ENCODE assay signal across 18 cellular contexts in the genomic region with DNA sequence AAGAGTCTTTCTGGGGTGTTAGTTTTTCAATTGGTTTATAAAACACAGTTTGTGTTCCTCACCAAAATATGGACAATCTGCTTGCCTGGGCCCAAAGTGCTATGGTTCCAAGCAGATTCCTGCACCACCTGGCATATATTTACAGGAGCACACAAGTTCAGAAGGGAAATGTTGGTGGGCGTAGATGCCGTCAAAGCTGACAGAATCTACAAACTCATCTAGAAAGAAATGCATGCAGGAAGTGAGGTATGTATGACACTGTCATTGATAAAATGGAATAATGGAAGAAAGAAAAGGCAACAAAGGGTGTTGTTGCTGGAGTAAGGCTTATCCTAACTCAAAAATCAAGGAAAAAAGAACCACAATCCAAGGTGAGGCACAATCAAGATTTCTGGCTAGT.
DNase-seq lines count a peak whose midpoint lies in the region; ATAC-seq and TF ChIP-seq lines count a peak whose summit lies in the region.
"Had no signal": no experiment of that assay in that cellular context is flagged by ENCODE, and none has a peak within 500 bp of the region (broad histone marks: within the 10 kb centered on the region; RNA-seq: fewer than 3 reads in every experiment).

No MANE protein-coding gene starts in this region.

- H3K79me2 ChIP-seq in neural progenitor cell (ENCODE audit: low read depth) (no peaks in the 10 kb centered on the region), PC-9 (ENCODE audit: low read depth) (no peaks in the 10 kb centered on the region)

- H3K4me3 Mint-ChIP-seq in neural progenitor cell: no peak overlapping the region
- H3K4me3 Mint-ChIP-seq: H9 had no signal

- POLR2A ChIA-PET in PC-9 (lab: Charles Lee; ENCODE audit: unreplicated experiment): no interaction called here

- no peak for TF ChIP-seq CTCF in VCaP (conservative IDR thresholded peaks at IDR 0.05)
- TF ChIP-seq CTCF in neural progenitor cell (IDR thresholded peaks at IDR 0.05): no peak
- TF ChIP-seq CTCF in PC-9 (conservative IDR thresholded peaks at IDR 0.05): no peak

- CTCF ChIA-PET in PC-9 (lab: Charles Lee): no interaction called here

- H3K4me1 ChIP-seq in neural progenitor cell (peaks cover 46% of the 10 kb centered on the region), PC-9 (replicated peaks; ENCODE audit: insufficient read depth) (no peaks in the 10 kb centered on the region)
- H3K4me1 ChIP-seq: BLaER1 treated with 17β-estradiol and CSF1 and Interleukin-3, amounts not matched to agents 10 nM and 100 nM had no signal

- no peak overlapping the region for H3K4me3 ChIP-seq in neural progenitor cell
- no peak overlapping the region for H3K4me3 ChIP-seq in PC-9
- H3K4me3 ChIP-seq: BLaER1 treated with 17β-estradiol and CSF1 and Interleukin-3, amounts not matched to agents 10 nM and 100 nM had no signal

- H3K9me3 ChIP-seq in neural progenitor cell (ENCODE audit: low read depth) (no peaks in the 10 kb centered on the region), PC-9 (ENCODE audit: insufficient read depth, low read depth) (no peaks in the 10 kb centered on the region)
- H3K9me3 ChIP-seq: BLaER1 treated with 17β-estradiol and CSF1 and Interleukin-3, amounts not matched to agents 10 nM and 100 nM had no signal

- peaks cover 16% of the 10 kb centered on the region for H3F3A ChIP-seq in neural progenitor cell (ENCODE audit: low read depth)
- H3F3A ChIP-seq in PC-9 (ENCODE audit: insufficient read depth, low read depth): no peaks in the 10 kb centered on the region

- no peaks in the 10 kb centered on the region for H3K9me3 Mint-ChIP-seq in neural progenitor cell
- H3K9me3 Mint-ChIP-seq: H9 had no signal

- H3K27me3 ChIP-seq in neural progenitor cell (no peaks in the 10 kb centered on the region), PC-9 (ENCODE audit: insufficient read depth, low read depth) (no peaks in the 10 kb centered on the region)
- H3K27me3 ChIP-seq: BLaER1 treated with 17β-estradiol and CSF1 and Interleukin-3, amounts not matched to agents 10 nM and 100 nM had no signal

- H2AFZ ChIP-seq in neural progenitor cell (replicated peaks) (no peak overlapping the region), PC-9 (no peak overlapping the region)

- ATAC-seq in HG02938 (IDR thresholded peaks at IDR 0.05; ENCODE audit: unreplicated experiment): no peak
- ATAC-seq: HepG2, PC-3 had no signal

- peak overlapping the region; percentile 4 for H3K4me2 ChIP-seq in neural progenitor cell
- H3K4me2 ChIP-seq in PC-9: no peak overlapping the region
- H3K4me2 ChIP-seq: BLaER1 treated with 17β-estradiol and CSF1 and Interleukin-3, amounts not matched to agents 10 nM and 100 nM had no signal

- no peaks in the 10 kb centered on the region for H3K9me2 ChIP-seq in PC-9 (ENCODE audit: insufficient read depth)

- peaks cover 2% of the 10 kb centered on the region for H3K36me3 Mint-ChIP-seq in neural progenitor cell

- no peaks in the 10 kb centered on the region for H3K27me3 Mint-ChIP-seq in neural progenitor cell (ENCODE audit: insufficient read depth, low read depth)

- no peaks in the 10 kb centered on the region for H4K20me1 ChIP-seq in neural progenitor cell (ENCODE audit: low read depth)
- no peaks in the 10 kb centered on the region for H4K20me1 ChIP-seq in PC-9 (ENCODE audit: insufficient read depth)
- H4K20me1 ChIP-seq: BLaER1 treated with 17β-estradiol and CSF1 and Interleukin-3, amounts not matched to agents 10 nM and 100 nM had no signal

- BruUV-seq in PC-9 (replicated peaks; lab: Mats Ljungman, UMichigan): no TSS peak

- H3K27ac Mint-ChIP-seq in neural progenitor cell: no peak overlapping the region
- H3K27ac Mint-ChIP-seq: H9 had no signal

- intact Hi-C loops in PC-9 (cut with micrococcal nuclease; ENCODE audit: unreplicated experiment): no loop called here

- peak; percentile 12 for DNase-seq in activated CD4-positive, alpha-beta T cell treated with anti-CD3 and anti-CD28 coated beads for 48 hours
- no peak for DNase-seq in activated CD4-positive, alpha-beta T cell treated with anti-CD3 and anti-CD28 coated beads for 1 hour
- peak; percentile 5 for DNase-seq in stimulated activated CD4-positive, alpha-beta T cell treated with anti-CD3 and anti-CD28 coated beads, Interleukin-1b, Interleukin-23, amount 100 ng/mL, for 48 hours
- no peak for DNase-seq in stimulated activated CD4-positive, alpha-beta T cell treated with anti-CD3 and anti-CD28 coated beads, Interleukin-4, amount 100 ng/mL, for 1 hour
- DNase-seq in neural progenitor cell (ENCODE audit: low spot score) (no peak), PC-9 (no peak)
- DNase-seq: COR-L47, H9, KG1, NCI-H1417 treated with DMSO at 0.1 percent for 48 hours, NCI-H2029 treated with DMSO at 0.1 percent for 48 hours, NCI-H2171 treated with DMSO at 0.1 percent for 48 hours, NCI-H748 treated with DMSO at 0.1 percent for 48 hours, PC-3 had no signal

- H3K27ac ChIP-seq in VCaP (0 out of 2 replicates have a peak overlapping the region, but pooled peaks have one; percentile 31), neural progenitor cell (no peak overlapping the region), PC-9 (no peak overlapping the region)
- H3K27ac ChIP-seq: BLaER1 treated with 17β-estradiol and CSF1 and Interleukin-3, amounts not matched to agents 10 nM and 100 nM had no signal

- peaks cover 14% of the 10 kb centered on the region for H3K4me1 Mint-ChIP-seq in neural progenitor cell

- H3K36me3 ChIP-seq in neural progenitor cell (no peaks in the 10 kb centered on the region), PC-9 (ENCODE audit: low read depth) (no peaks in the 10 kb centered on the region)
- H3K36me3 ChIP-seq: BLaER1 treated with 17β-estradiol and CSF1 and Interleukin-3, amounts not matched to agents 10 nM and 100 nM had no signal

- no peak overlapping the region for H3K9ac ChIP-seq in neural progenitor cell
- H3K9ac ChIP-seq: BLaER1 treated with 17β-estradiol and CSF1 and Interleukin-3, amounts not matched to agents 10 nM and 100 nM had no signal

Comparison
In these comparisons a context has a peak if more than half of its experiments do, and no peak if none do; other contexts are left out.
1. DNase-seq: peak in activated CD4-positive, alpha-beta T cell treated with anti-CD3 and anti-CD28 coated beads for 48 hours (single experiment) and stimulated activated CD4-positive, alpha-beta T cell treated with anti-CD3 and anti-CD28 coated beads, Interleukin-1b, Interleukin-23, amount 100 ng/mL, for 48 hours (single experiment); none in activated CD4-positive, alpha-beta T cell treated with anti-CD3 and anti-CD28 coated beads for 1 hour (single experiment), stimulated activated CD4-positive, alpha-beta T cell treated with anti-CD3 and anti-CD28 coated beads, Interleukin-4, amount 100 ng/mL, for 1 hour (single experiment), neural progenitor cell (single experiment) and PC-9 (0 of 2).